Comparison of ENCODE assay signal across 2 cellular contexts in the genomic region with DNA sequence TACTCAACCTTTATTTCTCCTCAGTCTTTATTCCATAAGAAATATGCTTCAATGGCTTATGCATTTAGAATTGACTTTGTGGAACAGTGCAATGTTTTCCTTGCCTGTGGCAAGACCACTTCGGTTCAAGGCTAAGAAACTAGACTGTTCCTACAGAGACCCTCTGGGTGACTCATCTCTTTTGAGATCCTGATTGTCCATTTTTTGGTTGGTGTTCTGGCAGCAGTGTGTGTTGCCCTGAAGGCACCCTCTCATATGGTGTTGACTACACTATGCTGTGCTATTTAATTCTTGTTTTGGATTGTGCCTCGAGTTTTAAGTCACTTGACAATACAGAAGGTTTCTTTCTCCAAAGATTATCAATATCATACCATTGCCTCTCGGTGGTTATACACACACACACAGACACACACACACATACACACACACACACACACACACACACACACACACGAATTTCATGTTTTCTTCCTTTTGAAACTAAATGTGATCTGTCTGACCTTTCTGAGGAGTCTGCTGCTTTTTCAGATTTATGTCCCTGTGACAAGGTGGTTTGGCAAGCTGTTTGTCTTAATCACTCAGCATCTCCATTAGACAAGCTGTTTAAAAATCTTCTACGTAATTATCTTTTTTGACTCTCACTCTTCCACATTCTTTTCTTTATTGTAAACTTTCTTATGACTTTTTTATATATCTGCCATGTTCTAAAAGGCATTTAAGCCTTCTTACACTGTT.
TF ChIP-seq lines count a peak whose summit lies in the region.

No MANE protein-coding gene starts in this region.

TF ChIP-seq in GM23338, 12 proteins besides CTCF, POLR2A, EP300 and RAD21 (continued from another document):
- TF ChIP-seq, protein P1, sequence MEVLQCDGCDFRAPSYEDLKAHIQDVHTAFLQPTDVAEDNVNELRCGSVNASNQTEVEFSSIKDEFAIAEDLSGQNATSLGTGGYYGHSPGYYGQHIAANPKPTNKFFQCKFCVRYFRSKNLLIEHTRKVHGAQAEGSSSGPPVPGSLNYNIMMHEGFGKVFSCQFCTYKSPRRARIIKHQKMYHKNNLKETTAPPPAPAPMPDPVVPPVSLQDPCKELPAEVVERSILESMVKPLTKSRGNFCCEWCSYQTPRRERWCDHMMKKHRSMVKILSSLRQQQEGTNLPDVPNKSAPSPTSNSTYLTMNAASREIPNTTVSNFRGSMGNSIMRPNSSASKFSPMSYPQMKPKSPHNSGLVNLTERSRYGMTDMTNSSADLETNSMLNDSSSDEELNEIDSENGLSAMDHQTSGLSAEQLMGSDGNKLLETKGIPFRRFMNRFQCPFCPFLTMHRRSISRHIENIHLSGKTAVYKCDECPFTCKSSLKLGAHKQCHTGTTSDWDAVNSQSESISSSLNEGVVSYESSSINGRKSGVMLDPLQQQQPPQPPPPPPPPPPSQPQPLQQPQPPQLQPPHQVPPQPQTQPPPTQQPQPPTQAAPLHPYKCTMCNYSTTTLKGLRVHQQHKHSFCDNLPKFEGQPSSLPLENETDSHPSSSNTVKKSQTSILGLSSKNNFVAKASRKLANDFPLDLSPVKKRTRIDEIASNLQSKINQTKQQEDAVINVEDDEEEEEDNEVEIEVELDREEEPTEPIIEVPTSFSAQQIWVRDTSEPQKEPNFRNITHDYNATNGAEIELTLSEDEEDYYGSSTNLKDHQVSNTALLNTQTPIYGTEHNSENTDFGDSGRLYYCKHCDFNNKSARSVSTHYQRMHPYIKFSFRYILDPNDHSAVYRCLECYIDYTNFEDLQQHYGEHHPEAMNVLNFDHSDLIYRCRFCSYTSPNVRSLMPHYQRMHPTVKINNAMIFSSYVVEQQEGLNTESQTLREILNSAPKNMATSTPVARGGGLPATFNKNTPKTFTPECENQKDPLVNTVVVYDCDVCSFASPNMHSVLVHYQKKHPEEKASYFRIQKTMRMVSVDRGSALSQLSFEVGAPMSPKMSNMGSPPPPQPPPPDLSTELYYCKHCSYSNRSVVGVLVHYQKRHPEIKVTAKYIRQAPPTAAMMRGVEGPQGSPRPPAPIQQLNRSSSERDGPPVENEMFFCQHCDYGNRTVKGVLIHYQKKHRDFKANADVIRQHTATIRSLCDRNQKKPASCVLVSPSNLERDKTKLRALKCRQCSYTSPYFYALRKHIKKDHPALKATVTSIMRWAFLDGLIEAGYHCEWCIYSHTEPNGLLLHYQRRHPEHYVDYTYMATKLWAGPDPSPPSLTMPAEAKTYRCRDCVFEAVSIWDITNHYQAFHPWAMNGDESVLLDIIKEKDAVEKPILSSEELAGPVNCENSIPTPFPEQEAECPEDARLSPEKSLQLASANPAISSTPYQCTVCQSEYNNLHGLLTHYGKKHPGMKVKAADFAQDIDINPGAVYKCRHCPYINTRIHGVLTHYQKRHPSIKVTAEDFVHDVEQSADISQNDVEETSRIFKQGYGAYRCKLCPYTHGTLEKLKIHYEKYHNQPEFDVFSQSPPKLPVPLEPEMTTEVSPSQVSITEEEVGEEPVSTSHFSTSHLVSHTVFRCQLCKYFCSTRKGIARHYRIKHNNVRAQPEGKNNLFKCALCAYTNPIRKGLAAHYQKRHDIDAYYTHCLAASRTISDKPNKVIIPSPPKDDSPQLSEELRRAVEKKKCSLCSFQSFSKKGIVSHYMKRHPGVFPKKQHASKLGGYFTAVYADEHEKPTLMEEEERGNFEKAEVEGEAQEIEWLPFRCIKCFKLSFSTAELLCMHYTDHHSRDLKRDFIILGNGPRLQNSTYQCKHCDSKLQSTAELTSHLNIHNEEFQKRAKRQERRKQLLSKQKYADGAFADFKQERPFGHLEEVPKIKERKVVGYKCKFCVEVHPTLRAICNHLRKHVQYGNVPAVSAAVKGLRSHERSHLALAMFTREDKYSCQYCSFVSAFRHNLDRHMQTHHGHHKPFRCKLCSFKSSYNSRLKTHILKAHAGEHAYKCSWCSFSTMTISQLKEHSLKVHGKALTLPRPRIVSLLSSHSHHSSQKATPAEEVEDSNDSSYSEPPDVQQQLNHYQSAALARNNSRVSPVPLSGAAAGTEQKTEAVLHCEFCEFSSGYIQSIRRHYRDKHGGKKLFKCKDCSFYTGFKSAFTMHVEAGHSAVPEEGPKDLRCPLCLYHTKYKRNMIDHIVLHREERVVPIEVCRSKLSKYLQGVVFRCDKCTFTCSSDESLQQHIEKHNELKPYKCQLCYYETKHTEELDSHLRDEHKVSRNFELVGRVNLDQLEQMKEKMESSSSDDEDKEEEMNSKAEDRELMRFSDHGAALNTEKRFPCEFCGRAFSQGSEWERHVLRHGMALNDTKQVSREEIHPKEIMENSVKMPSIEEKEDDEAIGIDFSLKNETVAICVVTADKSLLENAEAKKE (CRISPR knock-in tag; IDR thresholded peaks at IDR 0.05): no peak

TF ChIP-seq in SK-N-SH treated with all-trans-retinoic acid at 6 μM for 48 hours, 23 proteins besides CTCF, POLR2A, EP300 and RAD21:
- TF ChIP-seq, protein P2, sequence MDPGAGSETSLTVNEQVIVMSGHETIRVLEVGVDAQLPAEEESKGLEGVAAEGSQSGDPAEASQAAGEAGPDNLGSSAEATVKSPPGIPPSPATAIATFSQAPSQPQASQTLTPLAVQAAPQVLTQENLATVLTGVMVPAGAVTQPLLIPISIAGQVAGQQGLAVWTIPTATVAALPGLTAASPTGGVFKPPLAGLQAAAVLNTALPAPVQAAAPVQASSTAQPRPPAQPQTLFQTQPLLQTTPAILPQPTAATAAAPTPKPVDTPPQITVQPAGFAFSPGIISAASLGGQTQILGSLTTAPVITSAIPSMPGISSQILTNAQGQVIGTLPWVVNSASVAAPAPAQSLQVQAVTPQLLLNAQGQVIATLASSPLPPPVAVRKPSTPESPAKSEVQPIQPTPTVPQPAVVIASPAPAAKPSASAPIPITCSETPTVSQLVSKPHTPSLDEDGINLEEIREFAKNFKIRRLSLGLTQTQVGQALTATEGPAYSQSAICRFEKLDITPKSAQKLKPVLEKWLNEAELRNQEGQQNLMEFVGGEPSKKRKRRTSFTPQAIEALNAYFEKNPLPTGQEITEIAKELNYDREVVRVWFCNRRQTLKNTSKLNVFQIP (CRISPR knock-in tag; IDR thresholded peaks at IDR 0.05; ENCODE audit: borderline replicate concordance, low read depth): no peak
- TF ChIP-seq ZFP3 (CRISPR knock-in tag; IDR thresholded peaks at IDR 0.05): no peak
- TF ChIP-seq ZNF8 (CRISPR knock-in tag; IDR thresholded peaks at IDR 0.05): no peak
- no peak for TF ChIP-seq ZC3H10 (CRISPR knock-in tag; IDR thresholded peaks at IDR 0.05)
- TF ChIP-seq TOX (CRISPR knock-in tag; IDR thresholded peaks at IDR 0.05; ENCODE audit: borderline replicate concordance): no peak
- no peak for TF ChIP-seq OSR1 (CRISPR knock-in tag; IDR thresholded peaks at IDR 0.05)
- TF ChIP-seq, protein P3, sequence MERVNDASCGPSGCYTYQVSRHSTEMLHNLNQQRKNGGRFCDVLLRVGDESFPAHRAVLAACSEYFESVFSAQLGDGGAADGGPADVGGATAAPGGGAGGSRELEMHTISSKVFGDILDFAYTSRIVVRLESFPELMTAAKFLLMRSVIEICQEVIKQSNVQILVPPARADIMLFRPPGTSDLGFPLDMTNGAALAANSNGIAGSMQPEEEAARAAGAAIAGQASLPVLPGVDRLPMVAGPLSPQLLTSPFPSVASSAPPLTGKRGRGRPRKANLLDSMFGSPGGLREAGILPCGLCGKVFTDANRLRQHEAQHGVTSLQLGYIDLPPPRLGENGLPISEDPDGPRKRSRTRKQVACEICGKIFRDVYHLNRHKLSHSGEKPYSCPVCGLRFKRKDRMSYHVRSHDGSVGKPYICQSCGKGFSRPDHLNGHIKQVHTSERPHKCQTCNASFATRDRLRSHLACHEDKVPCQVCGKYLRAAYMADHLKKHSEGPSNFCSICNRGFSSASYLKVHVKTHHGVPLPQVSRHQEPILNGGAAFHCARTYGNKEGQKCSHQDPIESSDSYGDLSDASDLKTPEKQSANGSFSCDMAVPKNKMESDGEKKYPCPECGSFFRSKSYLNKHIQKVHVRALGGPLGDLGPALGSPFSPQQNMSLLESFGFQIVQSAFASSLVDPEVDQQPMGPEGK (CRISPR knock-in tag; IDR thresholded peaks at IDR 0.05; ENCODE audit: borderline replicate concordance): no peak
- no peak for TF ChIP-seq ZFP30 (CRISPR knock-in tag; IDR thresholded peaks at IDR 0.05)
- TF ChIP-seq TCF4 (CRISPR knock-in tag; IDR thresholded peaks at IDR 0.05; ENCODE audit: borderline replicate concordance): no peak
- no peak for TF ChIP-seq CSDC2 (CRISPR knock-in tag; IDR thresholded peaks at IDR 0.05)
- TF ChIP-seq ZNF70 (CRISPR knock-in tag; IDR thresholded peaks at IDR 0.05): no peak
- TF ChIP-seq ESRRG (CRISPR knock-in tag; IDR thresholded peaks at IDR 0.05): no peak
- TF ChIP-seq, protein P4, sequence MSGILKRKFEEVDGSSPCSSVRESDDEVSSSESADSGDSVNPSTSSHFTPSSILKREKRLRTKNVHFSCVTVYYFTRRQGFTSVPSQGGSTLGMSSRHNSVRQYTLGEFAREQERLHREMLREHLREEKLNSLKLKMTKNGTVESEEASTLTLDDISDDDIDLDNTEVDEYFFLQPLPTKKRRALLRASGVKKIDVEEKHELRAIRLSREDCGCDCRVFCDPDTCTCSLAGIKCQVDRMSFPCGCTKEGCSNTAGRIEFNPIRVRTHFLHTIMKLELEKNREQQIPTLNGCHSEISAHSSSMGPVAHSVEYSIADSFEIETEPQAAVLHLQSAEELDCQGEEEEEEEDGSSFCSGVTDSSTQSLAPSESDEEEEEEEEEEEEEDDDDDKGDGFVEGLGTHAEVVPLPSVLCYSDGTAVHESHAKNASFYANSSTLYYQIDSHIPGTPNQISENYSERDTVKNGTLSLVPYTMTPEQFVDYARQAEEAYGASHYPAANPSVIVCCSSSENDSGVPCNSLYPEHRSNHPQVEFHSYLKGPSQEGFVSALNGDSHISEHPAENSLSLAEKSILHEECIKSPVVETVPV (CRISPR knock-in tag; IDR thresholded peaks at IDR 0.05): no peak
- no peak for TF ChIP-seq RARB (CRISPR knock-in tag; IDR thresholded peaks at IDR 0.05)
- TF ChIP-seq, protein P5, sequence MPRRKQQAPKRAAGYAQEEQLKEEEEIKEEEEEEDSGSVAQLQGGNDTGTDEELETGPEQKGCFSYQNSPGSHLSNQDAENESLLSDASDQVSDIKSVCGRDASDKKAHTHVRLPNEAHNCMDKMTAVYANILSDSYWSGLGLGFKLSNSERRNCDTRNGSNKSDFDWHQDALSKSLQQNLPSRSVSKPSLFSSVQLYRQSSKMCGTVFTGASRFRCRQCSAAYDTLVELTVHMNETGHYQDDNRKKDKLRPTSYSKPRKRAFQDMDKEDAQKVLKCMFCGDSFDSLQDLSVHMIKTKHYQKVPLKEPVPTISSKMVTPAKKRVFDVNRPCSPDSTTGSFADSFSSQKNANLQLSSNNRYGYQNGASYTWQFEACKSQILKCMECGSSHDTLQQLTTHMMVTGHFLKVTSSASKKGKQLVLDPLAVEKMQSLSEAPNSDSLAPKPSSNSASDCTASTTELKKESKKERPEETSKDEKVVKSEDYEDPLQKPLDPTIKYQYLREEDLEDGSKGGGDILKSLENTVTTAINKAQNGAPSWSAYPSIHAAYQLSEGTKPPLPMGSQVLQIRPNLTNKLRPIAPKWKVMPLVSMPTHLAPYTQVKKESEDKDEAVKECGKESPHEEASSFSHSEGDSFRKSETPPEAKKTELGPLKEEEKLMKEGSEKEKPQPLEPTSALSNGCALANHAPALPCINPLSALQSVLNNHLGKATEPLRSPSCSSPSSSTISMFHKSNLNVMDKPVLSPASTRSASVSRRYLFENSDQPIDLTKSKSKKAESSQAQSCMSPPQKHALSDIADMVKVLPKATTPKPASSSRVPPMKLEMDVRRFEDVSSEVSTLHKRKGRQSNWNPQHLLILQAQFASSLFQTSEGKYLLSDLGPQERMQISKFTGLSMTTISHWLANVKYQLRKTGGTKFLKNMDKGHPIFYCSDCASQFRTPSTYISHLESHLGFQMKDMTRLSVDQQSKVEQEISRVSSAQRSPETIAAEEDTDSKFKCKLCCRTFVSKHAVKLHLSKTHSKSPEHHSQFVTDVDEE (CRISPR knock-in tag; IDR thresholded peaks at IDR 0.05): no peak
- TF ChIP-seq ARNTL (CRISPR knock-in tag; IDR thresholded peaks at IDR 0.05; ENCODE audit: borderline replicate concordance, low read depth): no peak
